8 cellular contexts compared by ENCODE assay signal in the genomic region with DNA sequence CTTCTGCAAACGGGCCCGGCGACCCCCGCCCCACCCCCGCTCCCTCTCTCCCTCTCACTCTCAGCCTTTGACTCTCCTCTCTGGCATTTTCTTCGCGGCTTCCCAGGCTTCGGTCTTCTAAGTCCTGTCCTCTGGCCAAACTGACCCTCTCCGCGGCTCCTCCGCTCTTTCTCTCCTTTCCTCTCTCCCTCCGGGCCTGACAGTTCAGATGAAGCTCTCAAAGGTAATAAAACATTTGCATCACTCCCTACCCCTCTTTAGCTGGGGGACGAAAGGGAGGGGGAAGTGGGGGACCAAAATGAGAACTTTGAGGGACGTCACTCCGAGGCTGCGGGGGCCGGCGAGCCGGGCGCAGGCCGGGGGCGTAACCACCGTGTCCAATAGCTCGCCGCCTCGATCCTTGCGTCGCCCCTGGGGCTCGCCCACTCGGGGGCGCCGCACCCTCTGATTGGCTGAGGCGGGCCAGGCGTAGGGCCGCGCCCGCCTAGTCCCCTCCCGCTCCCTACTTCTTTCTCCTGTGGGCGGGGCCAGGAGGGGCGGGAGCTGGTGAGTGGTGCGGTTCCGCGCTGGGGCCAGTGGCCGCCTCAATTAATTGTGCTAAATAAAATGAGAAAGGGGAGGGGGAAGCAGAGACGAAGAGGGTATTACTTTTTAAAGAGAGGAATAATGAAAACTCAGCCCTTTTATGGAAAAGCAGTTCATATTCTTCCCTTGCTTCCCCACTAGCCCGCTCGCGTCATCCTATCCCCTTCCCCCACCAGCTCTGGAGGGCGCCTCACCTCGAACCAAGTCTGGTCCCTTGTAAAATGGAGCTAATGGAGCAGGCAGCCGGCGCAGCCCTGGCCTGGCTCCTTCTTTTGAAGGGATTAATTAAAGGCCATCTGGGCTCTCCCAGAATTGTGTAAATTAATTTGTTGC. TPM values are rescaled to one million over a fixed set of nuclear protein-coding genes. Genes with fewer than 3 reads are reported as not detected.
DNase-seq lines count a peak whose midpoint lies in the region; ATAC-seq and TF ChIP-seq lines count a peak whose summit lies in the region.

A gene (minus strand): TSS at position 228 of the 918 bp plus-strand sequence. CDS start 1,064 bp downstream, outside the sequence.

- peaks cover 8% of the 10 kb centered on the region for H3K4me1 Mint-ChIP-seq in Calu3 (ENCODE audit: low read depth, unreplicated experiment)

- peaks cover 2 to 90% (median 63%) of the 10 kb centered on the region in 4 donors for H3K27me3 ChIP-seq in upper lobe of left lung

- no peak within 1 kb of the TSS for H3K27ac ChIP-seq in upper lobe of left lung

- no peaks in the 10 kb centered on the region for H3K36me3 ChIP-seq in upper lobe of left lung

- DNase-seq in Calu3: peak; percentile 91
- peak; percentile 96 for DNase-seq in KBM-7
- DNase-seq in SKM-1 (lab: John Stamatoyannopoulos, UW; ENCODE audit: unreplicated experiment): peak; percentile 74
- DNase-seq in erythroblast (lab: John Stamatoyannopoulos, UW): peak; percentile 70 to 80
- peak; percentile 33 for DNase-seq in midbrain (lab: John Stamatoyannopoulos, UW)
- peak in 1 of 2 donors; percentile 91 for DNase-seq in upper lobe of left lung
- DNase-seq in effector CD8-positive, alpha-beta T cell (lab: John Stamatoyannopoulos, UW): no peak
- no peak for DNase-seq in NCI-H2196 treated with DMSO at 0.1 percent for 48 hours (lab: John Stamatoyannopoulos, UW; ENCODE audit: unreplicated experiment)

- WGBS in upper lobe of left lung, 2 donors: 7 to 8% methylated on average over 33 to 46 of the region's 52 CpGs

- H3K27me3 Mint-ChIP-seq in Calu3 (ENCODE audit: unreplicated experiment): no peaks in the 10 kb centered on the region

- H3K9me3 Mint-ChIP-seq in Calu3 (ENCODE audit: low read depth, unreplicated experiment): no peaks in the 10 kb centered on the region

- TF ChIP-seq POLR2A in erythroblast (IDR thresholded peaks at IDR 0.05; ENCODE audit: low read length) (no peak), upper lobe of left lung (IDR thresholded peaks at IDR 0.05) (no peak)

- peaks cover 0 to 3% (median 0%) of the 10 kb centered on the region in 4 donors for H3K9me3 ChIP-seq in upper lobe of left lung

- H3K4me3 Mint-ChIP-seq in Calu3 (ENCODE audit: low read depth, unreplicated experiment): peak within 1 kb of the TSS; percentile 78

- TF ChIP-seq CTCF in Calu3 (IDR thresholded peaks at IDR 0.05; ENCODE audit: unreplicated experiment): no peak
- no peak for TF ChIP-seq CTCF in upper lobe of left lung (IDR thresholded peaks at IDR 0.05)

- no peak for TF ChIP-seq EP300 in upper lobe of left lung (IDR thresholded peaks at IDR 0.05)

- peak within 1 kb of the TSS; percentile 3 to 44 (median 32) for H3K4me3 ChIP-seq in upper lobe of left lung

- BruUV-seq in Calu3 (replicated peaks; lab: Mats Ljungman, UMichigan): no TSS peak

- peaks cover 28% of the 10 kb centered on the region for H3K36me3 Mint-ChIP-seq in Calu3 (ENCODE audit: insufficient read depth, unreplicated experiment)

- intact Hi-C loops in Calu3 (cut with micrococcal nuclease; ENCODE audit: unreplicated experiment): no loop called here

- H3K27ac Mint-ChIP-seq in Calu3 (ENCODE audit: unreplicated experiment): peak within 1 kb of the TSS; percentile 5

- in situ Hi-C loops in KBM-7 (cut with MboI; ENCODE audit: low pct_unique_long_range_greater_than_20kb, low sequenced_read_pairs): no loop called here

- CTCF ChIA-PET in Calu3 (lab: Charles Lee): interaction anchor here (0.6 to 1.3 kb wide), 3 partner anchors 12 to 363 kb away, joined by 4 to 9 read pairs (median 6); no protein-coding TSS in a partner anchor

- ATAC-seq in upper lobe of left lung (ENCODE audit: low FRiP score in 2 of 2): peak; percentile 60 to 94

- H3K4me1 ChIP-seq in upper lobe of left lung: peaks cover 25 to 38% (median 31%) of the 10 kb centered on the region in 4 donors

RNA-seq across cellular contexts. Expression of the gene that starts here (rescaled TPM):
- 1.2 and 1.8 TPM in 2 replicates for total RNA-seq in Calu3 (2022)
- under 1 TPM in 3 of 6 donors, not detected in 3; 0.11 to 0.69 (median 0.17) TPM for total RNA-seq in upper lobe of left lung

Comparison
In these comparisons a context has a peak if more than half of its experiments do, and no peak if none do; other contexts are left out.
1. Peak in ATAC-seq and H3K4me3 ChIP-seq in upper lobe of left lung; RNA of the gene not detected or under 1 TPM.
2. DNase-seq: peak in Calu3 (single experiment), KBM-7 (single experiment), SKM-1 (single experiment), erythroblast (2 of 2) and midbrain (single experiment); none in effector CD8-positive, alpha-beta T cell (single experiment) and NCI-H2196 treated with DMSO at 0.1 percent for 48 hours (single experiment).